Comparison of ENCODE assay signal across 9 cellular contexts in genomic region chr2:9627310-9627709, GRCh38. TPM values are rescaled to one million over a fixed set of nuclear protein-coding genes. Genes with fewer than 3 reads are reported as not detected.
DNase-seq lines count a peak whose midpoint lies in the region; ATAC-seq lines count a peak whose summit lies in the region.
"Had no signal": no experiment of that assay in that cellular context is flagged by ENCODE, and none has a peak within 500 bp of the region (broad histone marks: within the 10 kb centered on the region; RNA-seq: fewer than 3 reads in every experiment).

No MANE protein-coding gene starts in this region.

- ATAC-seq in GM18867 (IDR thresholded peaks at IDR 0.05; ENCODE audit: unreplicated experiment), result no peak

- no peaks in the 10 kb centered on the region for H3K27me3 Mint-ChIP-seq in activated CD4-positive, alpha-beta memory T cell treated with anti-CD3 and anti-CD28 coated beads, Interleukin-2, amount 10 ng/mL, durations not matched to agents 7 days and 5 days

- DNase-seq in stimulated activated CD4-positive, alpha-beta T cell treated with anti-CD3 and anti-CD28 coated beads, Interleukin-15, amount 100 ng/mL, for 24 hours, result peak; percentile 52
- DNase-seq in stimulated activated CD4-positive, alpha-beta T cell treated with anti-CD3 and anti-CD28 coated beads, Interleukin-12 subunit alpha, Interleukin-12 subunit beta, amount 100 ng/mL, for 4 hours, result no peak
- DNase-seq in activated CD4-positive, alpha-beta memory T cell treated with anti-CD3 and anti-CD28 coated beads, Interleukin-2, amount 10 ng/mL, durations not matched to agents 7 days and 5 days, result peak; percentile 39
- DNase-seq in D341Med (ENCODE audit: low spot score) (no peak), NCI-H2171 treated with DMSO at 0.1 percent for 48 hours (lab: John Stamatoyannopoulos, UW) (no peak), H7 (no peak)
- DNase-seq: cortex of kidney had no signal

- peak overlapping the region; percentile 93 for H3K4me3 Mint-ChIP-seq in activated CD4-positive, alpha-beta memory T cell treated with anti-CD3 and anti-CD28 coated beads, Interleukin-2, amount 10 ng/mL, durations not matched to agents 7 days and 5 days

- CTCF ChIA-PET in activated CD4-positive, alpha-beta memory T cell treated with anti-CD3 and anti-CD28 coated beads, Interleukin-2, amount 10 ng/mL, durations not matched to agents 7 days and 5 days (lab: Charles Lee), result interaction anchor here (0.8 to 1.5 kb wide), 2 partner anchors 143 to 172 kb away, joined by 3 read pairs; no protein-coding TSS in a partner anchor

- peaks cover 74% of the 10 kb centered on the region for H3K36me3 Mint-ChIP-seq in activated CD4-positive, alpha-beta memory T cell treated with anti-CD3 and anti-CD28 coated beads, Interleukin-2, amount 10 ng/mL, durations not matched to agents 7 days and 5 days (ENCODE audit: low read depth)

- H3K36me3 ChIP-seq in iPS-20b (ENCODE audit: insufficient read depth, low read depth, low read length), result peaks cover 59% of the 10 kb centered on the region
- H3K36me3 ChIP-seq in H7 (replicated peaks; ENCODE audit: control insufficient read depth, insufficient read depth, low read length), result peaks cover 9% of the 10 kb centered on the region

- no peak overlapping the region for H3K27ac ChIP-seq in iPS-20b (ENCODE audit: low read length)

- H3K4me3 ChIP-seq in iPS-20b (ENCODE audit: low read length), result peak overlapping the region; percentile 98
- H3K4me3 ChIP-seq in H7 (ENCODE audit: insufficient read depth, low read depth, low read length), result no peak overlapping the region

- H3K27me3 ChIP-seq in iPS-20b (ENCODE audit: insufficient read depth, low read length) (peaks cover 11% of the 10 kb centered on the region; the same call in 1 of the 2 replicates), H7 (ENCODE audit: control insufficient read depth, insufficient read depth, low read length) (peaks cover 7% of the 10 kb centered on the region)

- no peaks in the 10 kb centered on the region for H3K9me3 ChIP-seq in iPS-20b (ENCODE audit: insufficient read depth, low read depth, low read length)

- H3K4me1 ChIP-seq in iPS-20b (ENCODE audit: insufficient read depth, low read length), result peaks cover 12% of the 10 kb centered on the region; the same call in 1 of the 2 replicates

- POLR2A ChIA-PET in activated CD4-positive, alpha-beta memory T cell treated with anti-CD3 and anti-CD28 coated beads, Interleukin-2, amount 10 ng/mL, durations not matched to agents 7 days and 5 days (lab: Charles Lee), result interaction anchor here (1.0 to 6.8 kb wide), 5 partner anchors 32 to 128 kb away, joined by 3 to 99 read pairs (median 6); no protein-coding TSS in a partner anchor

- H3K27ac Mint-ChIP-seq in activated CD4-positive, alpha-beta memory T cell treated with anti-CD3 and anti-CD28 coated beads, Interleukin-2, amount 10 ng/mL, durations not matched to agents 7 days and 5 days, result peak overlapping the region; percentile 88

- no peaks in the 10 kb centered on the region for H3K9me3 Mint-ChIP-seq in activated CD4-positive, alpha-beta memory T cell treated with anti-CD3 and anti-CD28 coated beads, Interleukin-2, amount 10 ng/mL, durations not matched to agents 7 days and 5 days

- peaks cover 71% of the 10 kb centered on the region for H3K4me1 Mint-ChIP-seq in activated CD4-positive, alpha-beta memory T cell treated with anti-CD3 and anti-CD28 coated beads, Interleukin-2, amount 10 ng/mL, durations not matched to agents 7 days and 5 days

- peak overlapping the region; percentile 46; the same call in 1 of the 2 replicates for H3K9ac ChIP-seq in iPS-20b (ENCODE audit: low read depth, low read length)

RNA-seq across cellular contexts. Expression of gene YWHAQ, which starts 3.5 kb away (rescaled TPM):
- 100 to 1,000 TPM; 335 to 351 TPM for total RNA-seq in activated CD4-positive, alpha-beta memory T cell treated with anti-CD3 and anti-CD28 coated beads, Interleukin-2, amount 10 ng/mL, durations not matched to agents 7 days and 5 days
- 378 and 389 TPM in 2 replicates for total RNA-seq in H7 (2014; rRNA removed; shearing (Covaris generic))

Comparison
In these comparisons a context has a peak if more than half of its experiments do, and no peak if none do; other contexts are left out.
1. DNase-seq: peak in stimulated activated CD4-positive, alpha-beta T cell treated with anti-CD3 and anti-CD28 coated beads, Interleukin-15, amount 100 ng/mL, for 24 hours (single experiment) and activated CD4-positive, alpha-beta memory T cell treated with anti-CD3 and anti-CD28 coated beads, Interleukin-2, amount 10 ng/mL, durations not matched to agents 7 days and 5 days (single experiment); none in stimulated activated CD4-positive, alpha-beta T cell treated with anti-CD3 and anti-CD28 coated beads, Interleukin-12 subunit alpha, Interleukin-12 subunit beta, amount 100 ng/mL, for 4 hours (single experiment), D341Med (single experiment), NCI-H2171 treated with DMSO at 0.1 percent for 48 hours (single experiment) and H7 (single experiment).